8 cellular contexts compared by ENCODE assay signal in genomic region chr5:33997331-33997983, GRCh38. TPM values are rescaled to one million over a fixed set of nuclear protein-coding genes. Genes with fewer than 3 reads are reported as not detected.
DNase-seq lines count a peak whose midpoint lies in the region; ATAC-seq and TF ChIP-seq lines count a peak whose summit lies in the region.

No MANE protein-coding gene starts in this region.

- dilution Hi-C loops in IMR-90 (cut with HindIII; ENCODE audit: low sequenced_read_pairs, unreplicated experiment) = no loop called here
- dilution Hi-C loops in mammary epithelial cell (cut with HindIII; ENCODE audit: low sequenced_read_pairs) = no loop called here

- no peaks in the 10 kb centered on the region for H3K9me2 ChIP-seq in OCI-LY7 (ENCODE audit: insufficient read depth, low read length)

- H4K20me1 ChIP-seq in IMR-90 (ENCODE audit: insufficient read depth, low read length) = no peaks in the 10 kb centered on the region
- H4K20me1 ChIP-seq in OCI-LY7 (ENCODE audit: insufficient read depth, low read length) = no peaks in the 10 kb centered on the region
- no peaks in the 10 kb centered on the region for H4K20me1 ChIP-seq in mammary epithelial cell (ENCODE audit: insufficient read depth, low read length)

- H3K56ac ChIP-seq in IMR-90 (ENCODE audit: extremely low read depth, insufficient read depth, low read length) = no peak overlapping the region

- no peaks in the 10 kb centered on the region for H3K9me3 ChIP-seq in IMR-90 (ENCODE audit: control insufficient read depth, insufficient read depth, low read length)
- H3K9me3 ChIP-seq in OCI-LY7 (ENCODE audit: low read length) = no peaks in the 10 kb centered on the region
- H3K9me3 ChIP-seq in mammary epithelial cell (replicated peaks; ENCODE audit: insufficient read depth, low read length) = no peaks in the 10 kb centered on the region
- H3K9me3 ChIP-seq in stomach = no peaks in the 10 kb centered on the region

- H4K91ac ChIP-seq in IMR-90 (ENCODE audit: insufficient read depth, low read depth, low read length) = no peak overlapping the region

- H3K4me2 ChIP-seq in IMR-90 (ENCODE audit: low read depth, low read length) = no peak overlapping the region
- no peak overlapping the region for H3K4me2 ChIP-seq in OCI-LY7 (ENCODE audit: low read length)
- no peak overlapping the region for H3K4me2 ChIP-seq in mammary epithelial cell (ENCODE audit: insufficient read depth, low read depth, low read length)

- H4K5ac ChIP-seq in IMR-90 (ENCODE audit: low read depth, low read length) = no peak overlapping the region

- H3K14ac ChIP-seq in IMR-90 (replicated peaks; ENCODE audit: low read depth, low read length) = no peak overlapping the region

- H3K36me3 ChIP-seq in IMR-90 (ENCODE audit: control insufficient read depth, insufficient read depth, low read length) (peaks cover 1% of the 10 kb centered on the region; the same call in 1 of the 2 replicates), OCI-LY7 (ENCODE audit: insufficient read depth, low read length) (no peaks in the 10 kb centered on the region), mammary epithelial cell (ENCODE audit: insufficient read depth, low read length) (no peaks in the 10 kb centered on the region), stomach (peaks cover 0 to 39% (median 33%) of the 10 kb centered on the region in 4 donors)

- no peak overlapping the region for H4K8ac ChIP-seq in IMR-90 (ENCODE audit: low read depth in 2 of 2, low read length in 2 of 2)

- H3K27ac ChIP-seq in IMR-90 (ENCODE audit: insufficient read depth, low read length) (no peak overlapping the region), OCI-LY7 (ENCODE audit: low read depth, low read length, poor library complexity, severe bottlenecking) (no peak overlapping the region), mammary epithelial cell (ENCODE audit: insufficient read depth, low read depth, low read length) (no peak overlapping the region), stomach (peak overlapping the region in 1 of 5 donors; percentile 34)

- no peak overlapping the region for H2AK9ac ChIP-seq in IMR-90 (replicated peaks; ENCODE audit: low read depth, low read length, poor library complexity)

- DNase-seq in EH (ENCODE audit: low read depth) = peak; percentile 89
- peak; percentile 52 for DNase-seq in GM20000 (ENCODE audit: low spot score)
- peak; percentile 88 for DNase-seq in IMR-90
- peak; percentile 40 for DNase-seq in OCI-LY7 (ENCODE audit: low spot score)
- DNase-seq in mammary epithelial cell = peak; percentile 74
- peak; percentile 74 for DNase-seq in kidney glomerular epithelial cell (lab: John Stamatoyannopoulos, UW)
- DNase-seq in stomach = peak; percentile 69
- DNase-seq in stimulated activated naive CD4-positive, alpha-beta T cell treated with Interleukin-2 at 50 U/mL for 16 hours (lab: John Stamatoyannopoulos, UW) = no peak

- H3K23ac ChIP-seq in IMR-90 (ENCODE audit: low read depth, low read length) = no peak overlapping the region

- H2AFZ ChIP-seq in IMR-90 (replicated peaks; ENCODE audit: low read length, poor library complexity) = peak overlapping the region; percentile 78
- no peak overlapping the region for H2AFZ ChIP-seq in OCI-LY7 (ENCODE audit: low read length)
- H2AFZ ChIP-seq in mammary epithelial cell (ENCODE audit: low read depth, low read length) = no peak overlapping the region

- H3K79me2 ChIP-seq in OCI-LY7 (ENCODE audit: insufficient read depth, low read depth, low read length) (no peaks in the 10 kb centered on the region), mammary epithelial cell (ENCODE audit: insufficient read depth, low read length) (no peaks in the 10 kb centered on the region)

- no peak overlapping the region for H3K4me3 ChIP-seq in IMR-90 (ENCODE audit: insufficient read depth, low read depth, low read length)
- no peak overlapping the region for H3K4me3 ChIP-seq in OCI-LY7 (ENCODE audit: low read depth, low read length, poor library complexity, severe bottlenecking)
- H3K4me3 ChIP-seq in mammary epithelial cell (replicated peaks in 1 of 3; ENCODE audit: insufficient read depth in 1 of 3, low read depth in 2 of 3, low read length in 3 of 3) = no peak overlapping the region
- no peak overlapping the region for H3K4me3 ChIP-seq in stomach

- no peak overlapping the region for H2AK5ac ChIP-seq in IMR-90 (ENCODE audit: low read depth, low read length)

- CTCF ChIA-PET in IMR-90 (lab: Yijun Ruan, JAX) (interaction anchor here (0.7 to 2.7 kb wide), 4 partner anchors 8 to 463 kb away, joined by 3 to 7 read pairs (median 6); no protein-coding TSS in a partner anchor), OCI-LY7 (lab: Charles Lee; ENCODE audit: unreplicated experiment) (no interaction called here), mammary epithelial cell (lab: Charles Lee; ENCODE audit: low non-redundant PET) (interaction anchor here (0.6 kb wide), 2 partner anchors 169 to 562 kb away, joined by 3 to 4 read pairs; no protein-coding TSS in a partner anchor)

- TF ChIP-seq EP300 in stomach (IDR thresholded peaks at IDR 0.05) = no peak

- peaks cover 3% of the 10 kb centered on the region; the same call in 1 of the 2 replicates for H3K9me1 ChIP-seq in IMR-90 (ENCODE audit: insufficient read depth, low read length)

- H3K9ac ChIP-seq in IMR-90 (ENCODE audit: low read depth, low read length) (no peak overlapping the region), mammary epithelial cell (ENCODE audit: insufficient read depth, low read length) (no peak overlapping the region)

- H3K4me1 ChIP-seq in IMR-90 (ENCODE audit: control insufficient read depth, insufficient read depth, low read length) (peaks cover 8% of the 10 kb centered on the region; the same call in 1 of the 2 replicates), OCI-LY7 (ENCODE audit: insufficient read depth, low read length, poor library complexity, severe bottlenecking) (no peaks in the 10 kb centered on the region), mammary epithelial cell (ENCODE audit: insufficient read depth, low read length) (no peaks in the 10 kb centered on the region), stomach (peaks cover 3 to 32% (median 15%) of the 10 kb centered on the region in 4 donors)

- H3K27me3 ChIP-seq in IMR-90 (ENCODE audit: control insufficient read depth, insufficient read depth, low read length) = no peaks in the 10 kb centered on the region
- H3K27me3 ChIP-seq in mammary epithelial cell (ENCODE audit: insufficient read depth, low read length) = no peaks in the 10 kb centered on the region
- no peaks in the 10 kb centered on the region for H3K27me3 ChIP-seq in stomach

- H3K79me1 ChIP-seq in IMR-90 (ENCODE audit: low read depth in 1 of 2, low read length in 2 of 2) = 0 out of 4 replicates have a peak, but pooled peaks cover 0 to 5% of the 10 kb centered on the region in 2 experiments

- TF ChIP-seq POLR2A in IMR-90 (IDR thresholded peaks at IDR 0.05; ENCODE audit: low read depth, low read length) (no peak), stomach (IDR thresholded peaks at IDR 0.05) (no peak)

- WGBS in IMR-90 (ENCODE audit: extremely low coverage in 2 of 2, insufficient read length in 1 of 2), 2 experiments = 20% methylated on average over 1 of the region's 6 CpGs; no CpG with 5 or more reads in 1 of the 2 experiments
- 31% methylated on average over 5 of the region's 6 CpGs for WGBS in mammary epithelial cell (ENCODE audit: low coverage, missing lambda C conversion rate)
- WGBS in stomach, 5 donors = 32 to 37% (median 34%) methylated on average over 6 of the region's 6 CpGs

- in situ Hi-C loops in IMR-90 (cut with MboI; ENCODE audit: low sequenced_read_pairs) (loop anchor here (5.0 to 25.0 kb wide), 2 partner anchors 465 to 890 kb away; no protein-coding TSS in a partner anchor), mammary epithelial cell (cut with MboI; ENCODE audit: low sequenced_read_pairs in 2 of 2) (loop anchor here (5.0 to 10.0 kb wide), 2 partner anchors 465 to 467 kb away; no protein-coding TSS in a partner anchor)

- intact Hi-C loops in IMR-90 (cut with micrococcal nuclease) (loop anchor here (1.0 kb wide), 3 partner anchors 455 to 561 kb away; no protein-coding TSS in a partner anchor), OCI-LY7 (cut with micrococcal nuclease; ENCODE audit: unreplicated experiment) (no loop called here), mammary epithelial cell (cut with micrococcal nuclease) (loop anchor here (1.0 kb wide), 2 partner anchors 455 to 467 kb away; no protein-coding TSS in a partner anchor), stomach (cut with DNase I; ENCODE audit: low total_unique reads) (no loop called here)

- H2BK5ac ChIP-seq in IMR-90 (ENCODE audit: low read depth, low read length, poor library complexity, severe bottlenecking) = no peak overlapping the region

- no peak overlapping the region for H2BK15ac ChIP-seq in IMR-90 (ENCODE audit: low read depth, low read length)

- H3K4ac ChIP-seq in IMR-90 (ENCODE audit: low read depth, low read length) = no peak overlapping the region

- POLR2A ChIA-PET in IMR-90 (lab: Charles Lee; ENCODE audit: unreplicated experiment) = no interaction called here
- POLR2A ChIA-PET in OCI-LY7 (lab: Charles Lee) = interaction anchor here (0.6 to 1.5 kb wide), 3 partner anchors 11 to 536 kb away, joined by 3 to 6 read pairs (median 4); partner anchors contain the start of gene AMACR

- TF ChIP-seq CTCF in GM20000 (IDR thresholded peaks at IDR 0.05; ENCODE audit: extremely low read depth, missing control alignments) (peak; percentile 27), IMR-90 (conservative IDR thresholded peaks at IDR 0.05; ENCODE audit: low read depth, low read length) (peak; percentile 76), OCI-LY7 (conservative IDR thresholded peaks at IDR 0.05; ENCODE audit: low read length) (peak; percentile 79), mammary epithelial cell (conservative IDR thresholded peaks at IDR 0.05 in 1 of 2, IDR thresholded peaks at IDR 0.05 in 1 of 2; ENCODE audit: extremely low read depth in 1 of 2, insufficient read depth in 1 of 2, low read depth in 1 of 2, low read length in 2 of 2) (peak; percentile 57 to 78), stomach (IDR thresholded peaks at IDR 0.05) (peak in 5 of 7 experiments; percentile 38 to 66 (median 52))

- H2BK120ac ChIP-seq in IMR-90 (ENCODE audit: low read depth, low read length) = no peak overlapping the region

- ATAC-seq in IMR-90 (ENCODE audit: low read depth) = peak; percentile 81

- no TSS peak for BruUV-seq in IMR-90 (replicated peaks; lab: Mats Ljungman, UMichigan)
- no TSS peak for BruUV-seq in OCI-LY7 (replicated peaks; lab: Mats Ljungman, UMichigan)
- no TSS peak for BruUV-seq in mammary epithelial cell (replicated peaks; lab: Mats Ljungman, UMichigan)

- no peak overlapping the region for H2BK20ac ChIP-seq in IMR-90 (ENCODE audit: low read depth, low read length)

- TF ChIP-seq RAD21 in IMR-90 (IDR thresholded peaks at IDR 0.05; ENCODE audit: low read length) = peak; percentile 81

- no peak overlapping the region for H3K18ac ChIP-seq in IMR-90 (ENCODE audit: low read depth, low read length)

RNA-seq across cellular contexts. Expression of gene AMACR, which starts 10.4 kb away (rescaled TPM):
- total RNA-seq in IMR-90 (2012; rRNA removed) = 10.0 and 12.9 TPM in 2 replicates
- polyA plus RNA-seq in IMR-90 (2012; rRNA removed) = 7.3 and 8.2 TPM in 2 replicates
- 4.1 and 4.5 TPM in 2 replicates for polyA plus RNA-seq in IMR-90 (2012; cell fraction: cytosol; rRNA removed)
- polyA plus RNA-seq in IMR-90 (2012; cell fraction: nucleus; rRNA removed; ENCODE audit: low replicate concordance) = 2.1 and 3.5 TPM in 2 replicates
- 4.1 and 4.5 TPM in 2 replicates for total RNA-seq in OCI-LY7 (2014; rRNA removed; shearing (Covaris generic))
- total RNA-seq in OCI-LY7 (2022) = 4.3 and 5.0 TPM in 2 replicates
- total RNA-seq in mammary epithelial cell = 10 to 100 TPM; 14.2 to 19.5 TPM
- 9.3 TPM for polyA plus RNA-seq in mammary epithelial cell
- not detected for polyA minus RNA-seq in mammary epithelial cell
- total RNA-seq in stomach = 10 to 100 TPM in 4 of 5 donors, 1 to 10 TPM in 1; 8.5 to 56.6 (median 15.4) TPM
- polyA plus RNA-seq in stomach = 10 to 100 TPM; 22.0 to 89.7 (median 30.9) TPM

RNA-seq across cellular contexts. Expression of gene SLC45A2, which starts 13.0 kb away (rescaled TPM):
- total RNA-seq in IMR-90 (2012; rRNA removed) (not detected in 2 replicates), OCI-LY7 (2022) (not detected in 2 replicates), mammary epithelial cell (under 1 TPM; under 0.01 to 0.31 TPM), stomach (not detected)
- polyA plus RNA-seq in IMR-90 (2012; rRNA removed) (0.07 TPM in 1 of 2 replicates, not detected in the other), mammary epithelial cell (not detected), stomach (under 1 TPM; 0.19 to 0.46 (median 0.20) TPM)
- polyA plus RNA-seq in IMR-90 (2012; cell fraction: cytosol; rRNA removed) = 0.02 TPM in 1 of 2 replicates, not detected in the other
- polyA plus RNA-seq in IMR-90 (2012; cell fraction: nucleus; rRNA removed; ENCODE audit: low replicate concordance) = 0.06 and 0.09 TPM in 2 replicates
- total RNA-seq in OCI-LY7 (2014; rRNA removed; shearing (Covaris generic)) = not detected in 2 replicates
- polyA minus RNA-seq in mammary epithelial cell = not detected

RNA-seq across cellular contexts. Expression of gene C1QTNF3, which starts 45.6 kb away (rescaled TPM):
- 0.28 and 1.4 TPM in 2 replicates for total RNA-seq in IMR-90 (2012; rRNA removed)
- polyA plus RNA-seq in IMR-90 (2012; rRNA removed) = 0.76 and 1.0 TPM in 2 replicates
- polyA plus RNA-seq in IMR-90 (2012; cell fraction: cytosol; rRNA removed) = 0.05 and 0.35 TPM in 2 replicates
- polyA plus RNA-seq in IMR-90 (2012; cell fraction: nucleus; rRNA removed; ENCODE audit: low replicate concordance) = 1.6 and 7.9 TPM in 2 replicates
- 7.2 and 7.5 TPM in 2 replicates for total RNA-seq in OCI-LY7 (2014; rRNA removed; shearing (Covaris generic))
- total RNA-seq in OCI-LY7 (2022) = 3.6 and 4.2 TPM in 2 replicates
- 1 to 10 TPM in 1 of 2 donors, under 1 TPM in 1; 0.80 to 1.8 TPM for total RNA-seq in mammary epithelial cell
- polyA plus RNA-seq in mammary epithelial cell = 0.29 TPM
- polyA minus RNA-seq in mammary epithelial cell = not detected
- 10 to 100 TPM in 3 of 5 donors, 1 to 10 TPM in 2; 3.6 to 84.1 (median 14.6) TPM for total RNA-seq in stomach
- polyA plus RNA-seq in stomach = 10 to 100 TPM in 1 of 3 donors, 1 to 10 TPM in 2; 4.5 to 19.6 (median 6.9) TPM

Comparison
In these comparisons a context has a peak if more than half of its experiments do, and no peak if none do; other contexts are left out.
1. CTCF ChIP-seq: peak in every context shown above with its lines; median percentile 79 in OCI-LY7; 76 in IMR-90; 68 in mammary epithelial cell; 52 in stomach; 27 in GM20000.
2. intact Hi-C loops: an anchor here in IMR-90 (1.0 kb wide) and mammary epithelial cell (1.0 kb wide); none called in OCI-LY7 and stomach.